34 cellular contexts compared by ENCODE assay signal in the genomic region with DNA sequence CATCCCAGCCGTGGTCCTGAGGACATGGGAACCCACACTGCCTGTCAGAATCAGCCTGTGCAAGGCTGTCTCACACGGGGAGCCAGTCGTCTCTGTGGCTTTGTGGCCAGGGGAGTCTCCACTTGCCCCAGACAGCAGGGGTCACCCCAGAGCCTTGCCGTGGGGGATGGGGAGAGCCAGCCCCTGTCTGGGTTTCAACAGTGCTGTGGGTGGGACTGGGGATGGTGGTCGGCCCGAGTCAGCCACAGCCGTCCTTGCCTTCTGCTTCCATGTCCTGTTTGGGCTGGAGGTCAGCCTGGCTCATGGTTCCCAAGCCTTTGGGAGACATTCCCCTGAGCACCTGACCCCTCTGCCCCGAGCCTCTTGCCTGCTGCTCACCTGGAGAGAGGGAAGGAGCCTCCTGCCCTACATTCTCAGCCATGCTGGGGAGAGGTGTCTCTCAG. TPM values are rescaled to one million over a fixed set of nuclear protein-coding genes. Genes with fewer than 3 reads are reported as not detected.
DNase-seq lines count a peak whose midpoint lies in the region; ATAC-seq, FAIRE-seq and TF ChIP-seq lines count a peak whose summit lies in the region.
"Had no signal": no experiment of that assay in that cellular context is flagged by ENCODE, and none has a peak within 500 bp of the region (broad histone marks: within the 10 kb centered on the region; RNA-seq: fewer than 3 reads in every experiment).

No MANE protein-coding gene starts in this region.

- BruUV-seq in A673 (replicated peaks; lab: Mats Ljungman, UMichigan), result no TSS peak

- H3K4me1 ChIP-seq in BLaER1, result peaks cover 26% of the 10 kb centered on the region
- no peaks in the 10 kb centered on the region for H3K4me1 ChIP-seq in A673 (ENCODE audit: insufficient read depth, low read length, poor library complexity, severe bottlenecking)
- H3K4me1 ChIP-seq: foreskin keratinocyte, heart left ventricle, uterus had no signal

- H4K20me1 ChIP-seq in BLaER1, result no peaks in the 10 kb centered on the region

- H3K9me3 Mint-ChIP-seq in activated CD4-positive, alpha-beta T cell treated with anti-CD3 and anti-CD28 coated beads, Interleukin-2, amount 10 ng/mL, durations not matched to agents 7 days and 5 days, result no peaks in the 10 kb centered on the region
- no peaks in the 10 kb centered on the region for H3K9me3 Mint-ChIP-seq in activated CD4-positive, alpha-beta T cell treated with anti-CD3 and anti-CD28 coated beads for 36 hours (ENCODE audit: low read depth)
- H3K9me3 Mint-ChIP-seq in WTC11, result no peaks in the 10 kb centered on the region
- H3K9me3 Mint-ChIP-seq: activated naive CD4-positive, alpha-beta T cell treated with anti-CD3 and anti-CD28 coated beads, Interleukin-2, amount 50 U/mL, for 24 hours; CD8-positive, alpha-beta memory T cell had no signal

- FAIRE-seq in GM19239 (lab: Jason Lieb, UNC), result no peak
- FAIRE-seq: colon, K562 had no signal

- no peak for ATAC-seq in activated CD4-positive, alpha-beta T cell treated with anti-CD3 and anti-CD28 coated beads for 36 hours
- 0 out of 2 replicates have a peak, but pooled peaks have one; percentile 12 for ATAC-seq in WTC11
- ATAC-seq in HG03457 (IDR thresholded peaks at IDR 0.05; ENCODE audit: unreplicated experiment), result no peak
- ATAC-seq: activated CD4-positive, CD25-positive, alpha-beta regulatory T cell treated with anti-CD3 and anti-CD28 coated beads, Interleukin-2, amount 50 U/mL, for 24 hours; foreskin keratinocyte; heart left ventricle; K562; stimulated activated naive CD8-positive, alpha-beta T cell treated with anti-CD3 and anti-CD28 coated beads, Interleukin-15, Interleukin-2, amounts not matched to agents 100 U/mL and 50 U/mL, for 24 hours had no signal

- POLR2A ChIA-PET in activated CD4-positive, alpha-beta T cell treated with anti-CD3 and anti-CD28 coated beads, Interleukin-2, amount 10 ng/mL, durations not matched to agents 7 days and 5 days (lab: Charles Lee), result no interaction called here
- POLR2A ChIA-PET in activated CD4-positive, alpha-beta T cell treated with anti-CD3 and anti-CD28 coated beads for 36 hours (lab: Charles Lee), result no interaction called here
- POLR2A ChIA-PET in WTC11 (lab: Charles Lee), result no interaction called here
- POLR2A ChIA-PET in A673 (lab: Charles Lee; ENCODE audit: low non-redundant PET), result no interaction called here

- no peaks in the 10 kb centered on the region for H3K36me3 ChIP-seq in BLaER1
- no peaks in the 10 kb centered on the region for H3K36me3 ChIP-seq in A673 (ENCODE audit: insufficient read depth, low read length, poor library complexity, severe bottlenecking)
- H3K36me3 ChIP-seq: heart left ventricle, neutrophil, thoracic aorta, uterus had no signal

- peaks cover 10% of the 10 kb centered on the region for H3K4me1 Mint-ChIP-seq in activated CD4-positive, alpha-beta T cell treated with anti-CD3 and anti-CD28 coated beads, Interleukin-2, amount 10 ng/mL, durations not matched to agents 7 days and 5 days
- no peaks in the 10 kb centered on the region for H3K4me1 Mint-ChIP-seq in activated CD4-positive, alpha-beta T cell treated with anti-CD3 and anti-CD28 coated beads for 36 hours
- peaks cover 3% of the 10 kb centered on the region; the same call in 1 of the 2 replicates for H3K4me1 Mint-ChIP-seq in WTC11
- H3K4me1 Mint-ChIP-seq: B cell had no signal

- no peak for TF ChIP-seq CTCF in WTC11 (IDR thresholded peaks at IDR 0.05)
- TF ChIP-seq CTCF in A673 (conservative IDR thresholded peaks at IDR 0.05; ENCODE audit: low read depth, low read length), result no peak

- H3K36me3 Mint-ChIP-seq in activated CD4-positive, alpha-beta T cell treated with anti-CD3 and anti-CD28 coated beads, Interleukin-2, amount 10 ng/mL, durations not matched to agents 7 days and 5 days (ENCODE audit: low read depth), result no peaks in the 10 kb centered on the region
- no peaks in the 10 kb centered on the region for H3K36me3 Mint-ChIP-seq in activated CD4-positive, alpha-beta T cell treated with anti-CD3 and anti-CD28 coated beads for 36 hours (ENCODE audit: low read depth)
- no peaks in the 10 kb centered on the region for H3K36me3 Mint-ChIP-seq in WTC11
- H3K36me3 Mint-ChIP-seq: activated naive CD4-positive, alpha-beta T cell treated with anti-CD3 and anti-CD28 coated beads, Interleukin-2, amount 50 U/mL, for 24 hours; CD8-positive, alpha-beta memory T cell had no signal

- H3K9ac ChIP-seq in BLaER1, result no peak overlapping the region

- H3K27me3 ChIP-seq in BLaER1 (peaks cover 20% of the 10 kb centered on the region), A673 (replicated peaks; ENCODE audit: insufficient read depth, low read depth, low read length, poor library complexity) (peaks cover 54% of the 10 kb centered on the region)
- H3K27me3 ChIP-seq: uterus had no signal

- H3K4me2 ChIP-seq in BLaER1, result peak overlapping the region; percentile 43; the same call in 1 of the 2 replicates
- H3K4me2 ChIP-seq: PC-9 had no signal

- no peak for DNase-seq in activated CD4-positive, alpha-beta T cell treated with anti-CD3 and anti-CD28 coated beads, Interleukin-2, amount 10 ng/mL, durations not matched to agents 7 days and 5 days
- no peak for DNase-seq in activated CD4-positive, alpha-beta T cell treated with anti-CD3 and anti-CD28 coated beads for 36 hours
- DNase-seq in WTC11 (ENCODE audit: low spot score) (no peak), mesenteric fat pad (ENCODE audit: low spot score) (peak; percentile 64), A673 (ENCODE audit: low spot score) (no peak), GM19239 (ENCODE audit: insufficient read length, low spot score) (no peak)
- DNase-seq: amygdala; CD8-positive, alpha-beta memory T cell; DMS153; effector memory CD4-positive, alpha-beta T cell; foreskin keratinocyte; mesenchymal stem cell; NCI-H1105; NCI-H1930; NCI-H524 treated with DMSO at 0.1 percent for 48 hours; PC-9; SIG-M5; stimulated activated naive CD8-positive, alpha-beta T cell treated with anti-CD3 and anti-CD28 coated beads, Interleukin-15, Interleukin-2, amounts not matched to agents 100 U/mL and 50 U/mL, for 24 hours had no signal

- intact Hi-C loops in activated CD4-positive, alpha-beta T cell treated with anti-CD3 and anti-CD28 coated beads for 36 hours (cut with DNase I, micrococcal nuclease), result no loop called here
- intact Hi-C loops in A673 (cut with micrococcal nuclease; ENCODE audit: unreplicated experiment), result no loop called here

- H3K9me3 ChIP-seq in BLaER1 (peaks cover 22% of the 10 kb centered on the region), A673 (ENCODE audit: low read depth, low read length, poor library complexity, severe bottlenecking) (no peaks in the 10 kb centered on the region)
- H3K9me3 ChIP-seq: heart left ventricle, neutrophil, thoracic aorta, uterus had no signal

- H3K4me3 ChIP-seq in BLaER1, result no peak overlapping the region
- no peak overlapping the region for H3K4me3 ChIP-seq in A673 (ENCODE audit: low read depth, low read length, poor library complexity, severe bottlenecking)
- H3K4me3 ChIP-seq: heart left ventricle, K562, PC-9, thoracic aorta, uterus had no signal

- peaks cover 13% of the 10 kb centered on the region for H3K27me3 Mint-ChIP-seq in activated CD4-positive, alpha-beta T cell treated with anti-CD3 and anti-CD28 coated beads, Interleukin-2, amount 10 ng/mL, durations not matched to agents 7 days and 5 days
- H3K27me3 Mint-ChIP-seq in activated CD4-positive, alpha-beta T cell treated with anti-CD3 and anti-CD28 coated beads for 36 hours, result peaks cover 4% of the 10 kb centered on the region
- H3K27me3 Mint-ChIP-seq in WTC11 (ENCODE audit: low read depth), result peaks cover 3% of the 10 kb centered on the region
- H3K27me3 Mint-ChIP-seq: activated naive CD4-positive, alpha-beta T cell treated with anti-CD3 and anti-CD28 coated beads, Interleukin-2, amount 50 U/mL, for 24 hours had no signal

- H3K27ac ChIP-seq in BLaER1 (no peak overlapping the region), A673 (ENCODE audit: low read depth, low read length, poor library complexity, severe bottlenecking) (no peak overlapping the region)
- H3K27ac ChIP-seq: foreskin keratinocyte, heart left ventricle, neutrophil, PC-9, thoracic aorta, uterus had no signal

- H3K4me3 Mint-ChIP-seq in activated CD4-positive, alpha-beta T cell treated with anti-CD3 and anti-CD28 coated beads, Interleukin-2, amount 10 ng/mL, durations not matched to agents 7 days and 5 days, result no peak overlapping the region
- H3K4me3 Mint-ChIP-seq in activated CD4-positive, alpha-beta T cell treated with anti-CD3 and anti-CD28 coated beads for 36 hours, result no peak overlapping the region
- no peak overlapping the region for H3K4me3 Mint-ChIP-seq in WTC11
- H3K4me3 Mint-ChIP-seq: activated naive CD4-positive, alpha-beta T cell treated with anti-CD3 and anti-CD28 coated beads, Interleukin-2, amount 50 U/mL, for 24 hours; B cell had no signal

- CTCF ChIA-PET in activated CD4-positive, alpha-beta T cell treated with anti-CD3 and anti-CD28 coated beads, Interleukin-2, amount 10 ng/mL, durations not matched to agents 7 days and 5 days (lab: Charles Lee), result no interaction called here
- CTCF ChIA-PET in activated CD4-positive, alpha-beta T cell treated with anti-CD3 and anti-CD28 coated beads for 36 hours (lab: Charles Lee), result no interaction called here
- CTCF ChIA-PET in WTC11 (lab: Charles Lee) (no interaction called here), A673 (lab: Charles Lee) (no interaction called here)

- peak overlapping the region; percentile 46 for H3K27ac Mint-ChIP-seq in activated CD4-positive, alpha-beta T cell treated with anti-CD3 and anti-CD28 coated beads, Interleukin-2, amount 10 ng/mL, durations not matched to agents 7 days and 5 days
- H3K27ac Mint-ChIP-seq in activated CD4-positive, alpha-beta T cell treated with anti-CD3 and anti-CD28 coated beads for 36 hours, result no peak overlapping the region
- H3K27ac Mint-ChIP-seq in WTC11, result no peak overlapping the region
- H3K27ac Mint-ChIP-seq: activated naive CD4-positive, alpha-beta T cell treated with anti-CD3 and anti-CD28 coated beads, Interleukin-2, amount 50 U/mL, for 24 hours; B cell had no signal

RNA-seq across cellular contexts. Expression of gene GPR35, which starts 19.6 kb away (rescaled TPM):
- 1 to 10 TPM; 4.1 to 5.1 TPM for total RNA-seq in activated CD4-positive, alpha-beta T cell treated with anti-CD3 and anti-CD28 coated beads, Interleukin-2, amount 10 ng/mL, durations not matched to agents 7 days and 5 days
- 1 to 10 TPM; 3.6 to 4.1 TPM for total RNA-seq in activated CD4-positive, alpha-beta T cell treated with anti-CD3 and anti-CD28 coated beads for 36 hours
- total RNA-seq in WTC11 (2021) (0.22 to 0.60 TPM (median 0.46 TPM) in 3 replicates), mesenteric fat pad (1.9 TPM), A673 (2021) (2.7 and 2.9 TPM in 2 replicates)

RNA-seq across cellular contexts. Expression of gene AQP12B, which starts 37.8 kb away (rescaled TPM):
- not detected for total RNA-seq in activated CD4-positive, alpha-beta T cell treated with anti-CD3 and anti-CD28 coated beads, Interleukin-2, amount 10 ng/mL, durations not matched to agents 7 days and 5 days
- not detected for total RNA-seq in activated CD4-positive, alpha-beta T cell treated with anti-CD3 and anti-CD28 coated beads for 36 hours
- not detected in 3 replicates for total RNA-seq in WTC11 (2021)
- not detected for total RNA-seq in mesenteric fat pad
- total RNA-seq in A673 (2021), result not detected in 2 replicates
- total RNA-seq: A172; activated CD8-positive, alpha-beta memory T cell treated with anti-CD3 and anti-CD28 coated beads for 36 hours; B cell; CD8-positive, alpha-beta memory T cell; foreskin keratinocyte; heart left ventricle; HT1080; K562; MCF 10A; myocyte; PC-9; thoracic aorta; uterus had no signal

RNA-seq across cellular contexts. Expression of gene AQP12A, which starts 46.8 kb away (rescaled TPM):
- total RNA-seq in activated CD4-positive, alpha-beta T cell treated with anti-CD3 and anti-CD28 coated beads, Interleukin-2, amount 10 ng/mL, durations not matched to agents 7 days and 5 days, result not detected
- total RNA-seq in activated CD4-positive, alpha-beta T cell treated with anti-CD3 and anti-CD28 coated beads for 36 hours, result not detected
- total RNA-seq in WTC11 (2021), result not detected in 3 replicates
- not detected for total RNA-seq in mesenteric fat pad
- not detected in 2 replicates for total RNA-seq in A673 (2021)
- total RNA-seq: A172; activated CD8-positive, alpha-beta memory T cell treated with anti-CD3 and anti-CD28 coated beads for 36 hours; B cell; CD8-positive, alpha-beta memory T cell; foreskin keratinocyte; heart left ventricle; HT1080; K562; MCF 10A; myocyte; PC-9; thoracic aorta; uterus had no signal

RNA-seq across cellular contexts. Expression of gene CAPN10, which starts 58.3 kb away (rescaled TPM):
- 10 to 100 TPM; 40.5 to 58.6 TPM for total RNA-seq in activated CD4-positive, alpha-beta T cell treated with anti-CD3 and anti-CD28 coated beads, Interleukin-2, amount 10 ng/mL, durations not matched to agents 7 days and 5 days
- total RNA-seq in activated CD4-positive, alpha-beta T cell treated with anti-CD3 and anti-CD28 coated beads for 36 hours, result 10 to 100 TPM; 22.1 to 30.2 TPM
- total RNA-seq in WTC11 (2021), result 51.4 to 61.3 TPM (median 54.6 TPM) in 3 replicates
- 18.2 TPM for total RNA-seq in mesenteric fat pad
- total RNA-seq in A673 (2021), result 43.4 and 43.5 TPM in 2 replicates
